Comparison of ENCODE assay signal across 1 cellular context in genomic region chr1:212104586-212105282, GRCh38.
TF ChIP-seq lines count a peak whose summit lies in the region.

No MANE protein-coding gene starts in this region.

TF ChIP-seq in GM23338, 12 proteins besides CTCF, POLR2A, EP300 and RAD21 (continued from another document):
- no peak for TF ChIP-seq ZNF462 (CRISPR knock-in tag; IDR thresholded peaks at IDR 0.05)
- no peak for TF ChIP-seq POLR2AphosphoS5 (IDR thresholded peaks at IDR 0.05; ENCODE audit: low read depth)
- TF ChIP-seq STAT1 (IDR thresholded peaks at IDR 0.05; ENCODE audit: unreplicated experiment): no peak
- no peak for TF ChIP-seq ZNF331 (CRISPR knock-in tag; IDR thresholded peaks at IDR 0.05; ENCODE audit: low read depth)
- no peak for TF ChIP-seq REST (IDR thresholded peaks at IDR 0.05; ENCODE audit: unreplicated experiment)
- no peak for TF ChIP-seq EZH2phosphoT487 (IDR thresholded peaks at IDR 0.05; ENCODE audit: unreplicated experiment)
- TF ChIP-seq EZH2 (IDR thresholded peaks at IDR 0.05; ENCODE audit: low read depth, unreplicated experiment): no peak
